Comparison of ENCODE assay signal across 12 cellular contexts in genomic region chr5:143641549-143641955, GRCh38.
DNase-seq lines count a peak whose midpoint lies in the region; ATAC-seq and TF ChIP-seq lines count a peak whose summit lies in the region.
"Had no signal": no experiment of that assay in that cellular context is flagged by ENCODE, and none has a peak within 500 bp of the region (broad histone marks: within the 10 kb centered on the region; RNA-seq: fewer than 3 reads in every experiment).

No MANE protein-coding gene starts in this region.

- H3K36me3 ChIP-seq in PC-3 (ENCODE audit: low read depth, low read length) (no peaks in the 10 kb centered on the region), smooth muscle cell (ENCODE audit: low read depth) (no peaks in the 10 kb centered on the region), upper lobe of left lung (no peaks in the 10 kb centered on the region)
- H3K36me3 ChIP-seq: sigmoid colon, vagina had no signal

- H3K4me2 ChIP-seq in PC-3 (ENCODE audit: low read length) (no peak overlapping the region), smooth muscle cell (peak overlapping the region; percentile 58)
- H3K4me2 ChIP-seq: A549 had no signal

- H3K9me2 ChIP-seq in PC-3 (replicated peaks; ENCODE audit: low read length) = no peaks in the 10 kb centered on the region

- H3F3A ChIP-seq in PC-3 (ENCODE audit: low read length, unreplicated experiment) (no peaks in the 10 kb centered on the region), smooth muscle cell (ENCODE audit: low read depth) (peaks cover 14% of the 10 kb centered on the region)

- H3K9me3 ChIP-seq in PC-3 (ENCODE audit: low read length) = no peaks in the 10 kb centered on the region
- no peaks in the 10 kb centered on the region for H3K9me3 ChIP-seq in smooth muscle cell (replicated peaks; ENCODE audit: low read depth)
- no peaks in the 10 kb centered on the region for H3K9me3 ChIP-seq in upper lobe of left lung
- H3K9me3 ChIP-seq: A549, sigmoid colon, vagina had no signal

- DNase-seq in NCI-H510A treated with DMSO at 0.1 percent for 48 hours (lab: John Stamatoyannopoulos, UW) (peak; percentile 26), NCI-H510A (lab: John Stamatoyannopoulos, UW) (no peak), PC-3 (no peak), smooth muscle cell (lab: John Stamatoyannopoulos, UW; ENCODE audit: unreplicated experiment) (no peak), upper lobe of left lung (no peak), NCI-H82 treated with DMSO at 0.1 percent for 48 hours (lab: John Stamatoyannopoulos, UW; ENCODE audit: unreplicated experiment) (no peak), NCI-H69 (lab: John Stamatoyannopoulos, UW) (no peak)
- DNase-seq: MV-4-11, sigmoid colon had no signal

- WGBS in smooth muscle cell (ENCODE audit: low lambda C conversion rate) = 25% methylated on average over 4 of the region's 4 CpGs
- 79 to 81% methylated on average over 4 of the region's 4 CpGs for WGBS in upper lobe of left lung, 2 donors

- no peak overlapping the region for H3K9ac ChIP-seq in PC-3 (ENCODE audit: low read length)
- no peak overlapping the region for H3K9ac ChIP-seq in smooth muscle cell (ENCODE audit: low read depth)

- H2AFZ ChIP-seq in PC-3 (ENCODE audit: low read length) (no peak overlapping the region), smooth muscle cell (ENCODE audit: low read depth) (no peak overlapping the region)

- no peak overlapping the region for H3K4me3 ChIP-seq in PC-3 (ENCODE audit: low read length)
- H3K4me3 ChIP-seq in smooth muscle cell = no peak overlapping the region
- no peak overlapping the region for H3K4me3 ChIP-seq in upper lobe of left lung
- H3K4me3 ChIP-seq: A549, sigmoid colon, vagina had no signal

- ATAC-seq in HG02571 (IDR thresholded peaks at IDR 0.05; ENCODE audit: unreplicated experiment) (peak; percentile 76), PC-3 (peak; percentile 21; the same call in 1 of the 2 replicates), upper lobe of left lung (ENCODE audit: low FRiP score in 2 of 2) (no peak)
- ATAC-seq: A549 had no signal

- H3K27ac ChIP-seq in PC-3 (ENCODE audit: low read length) = no peak overlapping the region
- H3K27ac ChIP-seq in smooth muscle cell (ENCODE audit: low read depth) = no peak overlapping the region
- H3K27ac ChIP-seq in upper lobe of left lung = no peak overlapping the region
- H3K27ac ChIP-seq: sigmoid colon, vagina had no signal

- H3K4me1 ChIP-seq in PC-3 (ENCODE audit: insufficient read depth, low read length) (peaks cover 26% of the 10 kb centered on the region), smooth muscle cell (ENCODE audit: low read depth) (peaks cover 6% of the 10 kb centered on the region), upper lobe of left lung (no peaks in the 10 kb centered on the region)
- H3K4me1 ChIP-seq: sigmoid colon, vagina had no signal

- H3K79me2 ChIP-seq in PC-3 (ENCODE audit: low read length) (no peaks in the 10 kb centered on the region), smooth muscle cell (ENCODE audit: low read depth) (no peaks in the 10 kb centered on the region)

- no peak for TF ChIP-seq CTCF in PC-3 (conservative IDR thresholded peaks at IDR 0.05; ENCODE audit: low read depth, low read length)
- TF ChIP-seq CTCF in smooth muscle cell (IDR thresholded peaks at IDR 0.05; ENCODE audit: borderline replicate concordance, insufficient read depth, poor library complexity, severe bottlenecking) = no peak
- TF ChIP-seq CTCF in upper lobe of left lung (IDR thresholded peaks at IDR 0.05) = no peak

- TF ChIP-seq EP300 in upper lobe of left lung (IDR thresholded peaks at IDR 0.05) = no peak

- CTCF ChIA-PET in PC-3 (lab: Charles Lee) = no interaction called here

- intact Hi-C loops in PC-3 (cut with micrococcal nuclease) = no loop called here

- POLR2A ChIA-PET in PC-3 (lab: Charles Lee; ENCODE audit: unreplicated experiment) = no interaction called here

- H4K20me1 ChIP-seq in PC-3 (ENCODE audit: low read length) (no peaks in the 10 kb centered on the region), smooth muscle cell (ENCODE audit: low read depth) (no peaks in the 10 kb centered on the region)

- BruUV-seq in PC-3 (replicated peaks; lab: Mats Ljungman, UMichigan) = no TSS peak

- TF ChIP-seq POLR2A in upper lobe of left lung (IDR thresholded peaks at IDR 0.05) = no peak

- H3K27me3 ChIP-seq in PC-3 (ENCODE audit: low read length) = no peaks in the 10 kb centered on the region
- H3K27me3 ChIP-seq in smooth muscle cell (ENCODE audit: low read depth) = no peaks in the 10 kb centered on the region
- no peaks in the 10 kb centered on the region for H3K27me3 ChIP-seq in upper lobe of left lung
- H3K27me3 ChIP-seq: sigmoid colon, vagina had no signal

Comparison
In these comparisons a context has a peak if more than half of its experiments do, and no peak if none do; other contexts are left out.
1. ATAC-seq: peak in HG02571 (single experiment) and PC-3 (single experiment); none in upper lobe of left lung (0 of 2).